ENCODE assay signal across 11 cellular contexts in genomic region chr11:61946894-61947293, GRCh38. TPM values are rescaled to one million over a fixed set of nuclear protein-coding genes. Genes with fewer than 3 reads are reported as not detected.
"Had no signal": no experiment of that assay in that cellular context is flagged by ENCODE, and none has a peak within 500 bp of the region (broad histone marks: within the 10 kb centered on the region; RNA-seq: fewer than 3 reads in every experiment).

No MANE protein-coding gene starts in this region.

- H3K27me3 ChIP-seq: breast epithelium, right lobe of liver had no signal

- H3K36me3 ChIP-seq: breast epithelium, prostate gland, right lobe of liver, stomach had no signal

- H3K27ac Mint-ChIP-seq: activated B cell treated with CpG ODN at 0.5 μM for 24 hours; activated CD4-positive, alpha-beta T cell treated with anti-CD3 and anti-CD28 coated beads, Interleukin-2, amount 10 ng/mL, durations not matched to agents 24 days and 14 days; activated naive CD8-positive, alpha-beta T cell; activated T-cell treated with anti-CD3 and anti-CD28 coated beads, Interleukin-2, amount 50 U/mL, for 72 hours; endodermal cell; memory B cell; nephron progenitor cell had no signal

- H3K9me3 Mint-ChIP-seq: activated B cell treated with CpG ODN at 0.5 μM for 24 hours; activated CD4-positive, alpha-beta T cell treated with anti-CD3 and anti-CD28 coated beads, Interleukin-2, amount 10 ng/mL, durations not matched to agents 24 days and 14 days; activated T-cell treated with anti-CD3 and anti-CD28 coated beads, Interleukin-2, amount 50 U/mL, for 72 hours; endodermal cell; memory B cell; nephron progenitor cell had no signal

- H3K9me3 ChIP-seq: breast epithelium, prostate gland, right lobe of liver, stomach had no signal

- H3K4me3 ChIP-seq: breast epithelium, prostate gland, right lobe of liver, stomach had no signal

- H3K27ac ChIP-seq: prostate gland, right lobe of liver, stomach had no signal

- H3K4me3 Mint-ChIP-seq: activated B cell treated with CpG ODN at 0.5 μM for 24 hours; activated CD4-positive, alpha-beta T cell treated with anti-CD3 and anti-CD28 coated beads, Interleukin-2, amount 10 ng/mL, durations not matched to agents 24 days and 14 days; activated naive CD8-positive, alpha-beta T cell; activated T-cell treated with anti-CD3 and anti-CD28 coated beads, Interleukin-2, amount 50 U/mL, for 72 hours; endodermal cell; memory B cell; nephron progenitor cell had no signal

- H3K36me3 Mint-ChIP-seq: activated naive CD8-positive, alpha-beta T cell; memory B cell had no signal

- H3K4me1 ChIP-seq: breast epithelium, prostate gland had no signal

- H3K27me3 Mint-ChIP-seq: activated B cell treated with CpG ODN at 0.5 μM for 24 hours; activated naive CD8-positive, alpha-beta T cell had no signal

RNA-seq across cellular contexts. Expression of gene BEST1, which starts 3.3 kb away (rescaled TPM):
- total RNA-seq: activated CD4-positive, alpha-beta T cell treated with anti-CD3 and anti-CD28 coated beads, Interleukin-2, amount 10 ng/mL, durations not matched to agents 24 days and 14 days had no signal

RNA-seq across cellular contexts. Expression of gene RAB3IL1, which starts 29.5 kb away (rescaled TPM):
- total RNA-seq: activated B cell treated with CpG ODN at 0.5 μM for 24 hours had no signal
